8 cellular contexts compared by ENCODE assay signal in genomic region chr12:66170606-66171005, GRCh38. TPM values are rescaled to one million over a fixed set of nuclear protein-coding genes. Genes with fewer than 3 reads are reported as not detected.
DNase-seq lines count a peak whose midpoint lies in the region; ATAC-seq, FAIRE-seq and TF ChIP-seq lines count a peak whose summit lies in the region.

No MANE protein-coding gene starts in this region.

- POLR2A ChIA-PET in A549 (lab: Yijun Ruan, JAX), result no interaction called here

- H3K4me1 ChIP-seq in A549 (peaks cover 6% of the 10 kb centered on the region), ascending aorta (peaks cover 0 to 9% of the 10 kb centered on the region in 2 donors), mononuclear cell (ENCODE audit: insufficient read depth, low read length) (peaks cover 43% of the 10 kb centered on the region)

- no peak for TF ChIP-seq EP300 in A549 (IDR thresholded peaks at IDR 0.05)

- peak overlapping the region; percentile 99 for H3K4me3 Mint-ChIP-seq in HFFc6

- H3K27me3 Mint-ChIP-seq in HFFc6 (ENCODE audit: insufficient read depth), result no peaks in the 10 kb centered on the region

- no peak for ATAC-seq in A549
- ATAC-seq in GM18519 (IDR thresholded peaks at IDR 0.05; ENCODE audit: low FRiP score, unreplicated experiment), result no peak
- no peak for ATAC-seq in HG03565 (IDR thresholded peaks at IDR 0.05; ENCODE audit: unreplicated experiment)
- ATAC-seq in GM21526 (IDR thresholded peaks at IDR 0.05; ENCODE audit: low FRiP score, unreplicated experiment), result no peak

- no peak for TF ChIP-seq POLR2A in A549 (IDR thresholded peaks at IDR 0.05; ENCODE audit: low read length)

- peaks cover 0 to 5% of the 10 kb centered on the region in 2 donors for H3K36me3 ChIP-seq in ascending aorta

- no peak for TF ChIP-seq RAD21 in A549 (conservative IDR thresholded peaks at IDR 0.05 in 1 of 2, IDR thresholded peaks at IDR 0.05 in 1 of 2)

- intact Hi-C loops in ascending aorta (cut with DNase I), result loop anchor here (1.0 to 2.0 kb wide), 2 partner anchors 18 to 40 kb away; partner anchors contain the start of genes IRAK3 and LLPH

- peak overlapping the region; percentile 100 for H3K27ac Mint-ChIP-seq in HFFc6

- CTCF ChIA-PET in A549 (lab: Yijun Ruan, JAX), result no interaction called here

- no peak for TF ChIP-seq CTCF in A549 (IDR thresholded peaks at IDR 0.05)
- no peak for TF ChIP-seq CTCF in HFFc6 (IDR thresholded peaks at IDR 0.05)
- no peak for TF ChIP-seq CTCF in ascending aorta (IDR thresholded peaks at IDR 0.05)

- H3K36me3 Mint-ChIP-seq in HFFc6 (ENCODE audit: low read depth), result peaks cover 34% of the 10 kb centered on the region

- peaks cover 26% of the 10 kb centered on the region for H3K4me1 Mint-ChIP-seq in HFFc6 (ENCODE audit: low read depth)

- WGBS in A549 (ENCODE audit: missing lambda C conversion rate), result 79% methylated on average over 3 of the region's 3 CpGs

- peak overlapping the region; percentile 95 for H3K4me2 ChIP-seq in A549

- H3K9me3 Mint-ChIP-seq in HFFc6, result peaks cover 11% of the 10 kb centered on the region

- DNase-seq in A549 (ENCODE audit: low read depth in 1 of 2, low spot score in 1 of 2) (no peak), HFFc6 (no peak), ascending aorta (ENCODE audit: low spot score in 2 of 2) (no peak), pons (ENCODE audit: low spot score) (no peak)

- peak overlapping the region; percentile 94 to 99; a peak in 5 of 6 replicates for H3K27ac ChIP-seq in A549
- H3K27ac ChIP-seq in ascending aorta, result peak overlapping the region; percentile 100

- no peak for FAIRE-seq in A549 (lab: Jason Lieb, UNC)

- H3K27me3 ChIP-seq in ascending aorta (no peaks in the 10 kb centered on the region), mononuclear cell (ENCODE audit: insufficient read depth, low read length) (no peaks in the 10 kb centered on the region)

- H3K9me3 ChIP-seq in A549 (peaks cover 5% of the 10 kb centered on the region; the same call in 2 of the 3 replicates), ascending aorta (peaks cover 0 to 2% of the 10 kb centered on the region in 2 donors), mononuclear cell (ENCODE audit: low read depth, low read length) (no peaks in the 10 kb centered on the region)

- H3K4me3 ChIP-seq in A549 (peak overlapping the region; percentile 56; the same call in 2 of the 3 replicates), ascending aorta (peak overlapping the region in 1 of 2 donors; percentile 85), mononuclear cell (ENCODE audit: low read length) (peak overlapping the region; percentile 95)

TF ChIP-seq in A549, 52 proteins besides CTCF, POLR2A, EP300 and RAD21:
- TF ChIP-seq SMC3 (IDR thresholded peaks at IDR 0.05), result no peak
- TF ChIP-seq CHD4 (IDR thresholded peaks at IDR 0.05; ENCODE audit: borderline replicate concordance), result no peak
- TF ChIP-seq RCOR1 (IDR thresholded peaks at IDR 0.05; ENCODE audit: low read depth, low read length), result no peak
- no peak for TF ChIP-seq RARB (CRISPR knock-in tag; IDR thresholded peaks at IDR 0.05)
- no peak for TF ChIP-seq POLR2AphosphoS2 (conservative IDR thresholded peaks at IDR 0.05; ENCODE audit: low read length)
- no peak for TF ChIP-seq CBX2 (IDR thresholded peaks at IDR 0.05; ENCODE audit: borderline replicate concordance, low read depth)
- no peak for TF ChIP-seq ESRRA (IDR thresholded peaks at IDR 0.05; ENCODE audit: borderline replicate concordance, low read length)
- TF ChIP-seq SREBF2 (IDR thresholded peaks at IDR 0.05), result no peak
- TF ChIP-seq HEYL (CRISPR knock-in tag; IDR thresholded peaks at IDR 0.05), result no peak
- no peak for TF ChIP-seq HOXA7 (CRISPR knock-in tag; IDR thresholded peaks at IDR 0.05)
- no peak for TF ChIP-seq E2F6 (IDR thresholded peaks at IDR 0.05; ENCODE audit: borderline replicate concordance, low read depth)
- no peak for TF ChIP-seq PBX3 (IDR thresholded peaks at IDR 0.05)
- no peak for TF ChIP-seq RNF2 (IDR thresholded peaks at IDR 0.05; ENCODE audit: borderline replicate concordance, low read depth)
- TF ChIP-seq FOSB (CRISPR knock-in tag; IDR thresholded peaks at IDR 0.05), result no peak
- no peak for TF ChIP-seq KDM5A (IDR thresholded peaks at IDR 0.05)
- no peak for TF ChIP-seq NPAS2 (CRISPR knock-in tag; IDR thresholded peaks at IDR 0.05; ENCODE audit: borderline replicate concordance)
- no peak for TF ChIP-seq ATOH8 (CRISPR knock-in tag; IDR thresholded peaks at IDR 0.05; ENCODE audit: low read depth)
- TF ChIP-seq TFCP2L1 (CRISPR knock-in tag; IDR thresholded peaks at IDR 0.05), result no peak

RNA-seq across cellular contexts. Expression of gene TMBIM4, which starts 0.8 kb away (rescaled TPM):
- polyA plus RNA-seq in A549 (2011; rRNA removed) (80.3 and 87.4 TPM in 2 replicates), A549 (2017; fragmentation: RNase III; extraction: RNeasy Plus Mini Kit Qiagen cat#74134 plus additional on column Dnase treatment) (53.7 to 63.2 TPM (median 55.9 TPM) in 3 replicates)
- polyA plus RNA-seq in A549 (2012; cell fraction: cytosol; rRNA removed), result 31.8 and 38.6 TPM in 2 replicates
- 21.0 and 41.8 TPM in 2 replicates for polyA plus RNA-seq in A549 (2012; cell fraction: nucleus; rRNA removed)
- 16.1 and 21.4 TPM in 2 replicates for polyA minus RNA-seq in A549 (2011; rRNA and poly(A)+ RNA removed)
- total RNA-seq in HFFc6 (2021; fragmentation: NEBNext Ultra II Directional; extraction: Animal tissue kit (Norgen Biotek cat#: 25700)), result 100 to 1,000 TPM in 3 of 6 experiments, 10 to 100 TPM in 3; 92.3 to 112 (median 104) TPM
- total RNA-seq in ascending aorta (114 TPM), mononuclear cell (69.9 TPM)

RNA-seq across cellular contexts. Expression of gene IRAK3, which starts 18.4 kb away (rescaled TPM):
- polyA plus RNA-seq in A549 (2011; rRNA removed), result 0.25 and 0.30 TPM in 2 replicates
- 0.04 and 0.05 TPM in 2 replicates for polyA plus RNA-seq in A549 (2012; cell fraction: cytosol; rRNA removed)
- polyA plus RNA-seq in A549 (2012; cell fraction: nucleus; rRNA removed), result 0.05 and 0.06 TPM in 2 replicates
- polyA plus RNA-seq in A549 (2017; fragmentation: RNase III; extraction: RNeasy Plus Mini Kit Qiagen cat#74134 plus additional on column Dnase treatment), result 0.06 to 0.16 TPM (median 0.12 TPM) in 3 replicates
- polyA minus RNA-seq in A549 (2011; rRNA and poly(A)+ RNA removed), result 0.05 and 0.21 TPM in 2 replicates
- 1 to 10 TPM in 5 of 6 experiments, under 1 TPM in 1; 0.83 to 4.7 (median 3.6) TPM for total RNA-seq in HFFc6 (2021; fragmentation: NEBNext Ultra II Directional; extraction: Animal tissue kit (Norgen Biotek cat#: 25700))
- total RNA-seq in ascending aorta, result 35.9 TPM
- 57.5 TPM for total RNA-seq in mononuclear cell

RNA-seq across cellular contexts. Expression of gene LLPH, which starts 40.1 kb away (rescaled TPM):
- polyA plus RNA-seq in A549 (2011; rRNA removed) (31.6 and 54.5 TPM in 2 replicates), A549 (2017; fragmentation: RNase III; extraction: RNeasy Plus Mini Kit Qiagen cat#74134 plus additional on column Dnase treatment) (32.4 to 35.3 TPM (median 32.5 TPM) in 3 replicates)
- 8.0 and 9.2 TPM in 2 replicates for polyA plus RNA-seq in A549 (2012; cell fraction: cytosol; rRNA removed)
- polyA plus RNA-seq in A549 (2012; cell fraction: nucleus; rRNA removed), result 1.1 and 1.8 TPM in 2 replicates
- polyA minus RNA-seq in A549 (2011; rRNA and poly(A)+ RNA removed), result 2.4 and 3.0 TPM in 2 replicates
- total RNA-seq in HFFc6 (2021; fragmentation: NEBNext Ultra II Directional; extraction: Animal tissue kit (Norgen Biotek cat#: 25700)), result 10 to 100 TPM; 41.1 to 53.1 (median 45.5) TPM
- total RNA-seq in ascending aorta (0.21 TPM), mononuclear cell (5.0 TPM)
